8 cellular contexts compared by ENCODE assay signal in genomic region chr6:87701676-87702588, GRCh38. TPM values are rescaled to one million over a fixed set of nuclear protein-coding genes. Genes with fewer than 3 reads are reported as not detected.
DNase-seq lines count a peak whose midpoint lies in the region; ATAC-seq and TF ChIP-seq lines count a peak whose summit lies in the region.

Gene AKIRIN2, minus strand, starts transcription at chr6:87702233. Its CDS starts 549 bp downstream, at chr6:87701684.

- H3K27me3 Mint-ChIP-seq in CD8-positive, alpha-beta memory T cell: peaks cover 0 to 4% of the 10 kb centered on the region in 2 donors

- intact Hi-C loops in lower lobe of right lung (cut with DNase I): no loop called here

- peaks cover 45 to 56% (median 54%) of the 10 kb centered on the region in 3 donors for H3K4me1 Mint-ChIP-seq in CD8-positive, alpha-beta memory T cell

- ATAC-seq in GM19468 (IDR thresholded peaks at IDR 0.05; ENCODE audit: extremely low read depth, unreplicated experiment): peak; percentile 69
- peak; percentile 95 to 97 for ATAC-seq in lower lobe of right lung

- DNase-seq in CD8-positive, alpha-beta memory T cell: peak; percentile 93 to 99 (median 98)
- peak; percentile 95 for DNase-seq in HS-5 (ENCODE audit: low read depth)
- peak; percentile 94 for DNase-seq in NK-92 treated with Interleukin-12 subunit alpha and Interleukin-12 subunit beta, amount 100 ng/mL, for 24 hours (lab: John Stamatoyannopoulos, UW)
- peak; percentile 98 for DNase-seq in activated CD8-positive, alpha-beta memory T cell treated with anti-CD3 and anti-CD28 coated beads for 24 hours
- peak; percentile 93 for DNase-seq in effector CD4-positive, alpha-beta T cell
- peak; percentile 96 for DNase-seq in lower lobe of right lung
- peak; percentile 93 to 95 (median 95) for DNase-seq in stimulated activated CD4-positive, alpha-beta T cell treated with anti-CD3 and anti-CD28 coated beads, TNF-alpha, amount 100 ng/mL, for 24 hours (ENCODE audit: low read depth in 3 of 3)

- no peaks in the 10 kb centered on the region for H3K36me3 ChIP-seq in CD8-positive, alpha-beta memory T cell (ENCODE audit: insufficient read depth, low read length)
- H3K36me3 ChIP-seq in lower lobe of right lung: no peaks in the 10 kb centered on the region

- H3K9me3 Mint-ChIP-seq in CD8-positive, alpha-beta memory T cell: no peaks in the 10 kb centered on the region

- H3K27ac ChIP-seq in CD8-positive, alpha-beta memory T cell (ENCODE audit: low read depth, low read length): peak within 1 kb of the TSS; percentile 91
- H3K27ac ChIP-seq in lower lobe of right lung: peak within 1 kb of the TSS; percentile 97

- peaks cover 11% of the 10 kb centered on the region for H3K4me1 ChIP-seq in CD8-positive, alpha-beta memory T cell (ENCODE audit: insufficient read depth, low read length)
- H3K4me1 ChIP-seq in lower lobe of right lung: peaks cover 23% of the 10 kb centered on the region

- peak within 1 kb of the TSS; percentile 82 for H3K4me3 ChIP-seq in CD8-positive, alpha-beta memory T cell (ENCODE audit: low read length)
- peak within 1 kb of the TSS; percentile 78 for H3K4me3 ChIP-seq in lower lobe of right lung

- POLR2A ChIA-PET in CD8-positive, alpha-beta memory T cell (lab: Charles Lee): interaction anchor here (0.7 to 2.4 kb wide), 11 partner anchors 10 to 1650 kb away, joined by 3 to 21 read pairs (median 4); partner anchors contain the start of genes ORC3, RARS2 and UBE2J1

- TF ChIP-seq CTCF in lower lobe of right lung (IDR thresholded peaks at IDR 0.05): no peak

- peak within 1 kb of the TSS; percentile 93 to 99 (median 97) for H3K4me3 Mint-ChIP-seq in CD8-positive, alpha-beta memory T cell

- H3K27ac Mint-ChIP-seq in CD8-positive, alpha-beta memory T cell: peak within 1 kb of the TSS; percentile 88 to 98 (median 96)

- H3K36me3 Mint-ChIP-seq in CD8-positive, alpha-beta memory T cell: peaks cover 0 to 23% (median 0%) of the 10 kb centered on the region in 3 donors

- CTCF ChIA-PET in CD8-positive, alpha-beta memory T cell (lab: Charles Lee): interaction anchor here (1.0 to 2.0 kb wide), 6 partner anchors 11 to 130 kb away, joined by 3 to 6 read pairs (median 5); no protein-coding TSS in a partner anchor

- H3K27me3 ChIP-seq in CD8-positive, alpha-beta memory T cell (ENCODE audit: insufficient read depth, low read length, poor library complexity, severe bottlenecking): no peaks in the 10 kb centered on the region
- no peaks in the 10 kb centered on the region for H3K27me3 ChIP-seq in lower lobe of right lung (ENCODE audit: low read depth)

- no peaks in the 10 kb centered on the region for H3K9me3 ChIP-seq in CD8-positive, alpha-beta memory T cell (ENCODE audit: low read length)
- no peaks in the 10 kb centered on the region for H3K9me3 ChIP-seq in lower lobe of right lung

RNA-seq across cellular contexts. Expression of gene AKIRIN2, which starts in this region (rescaled TPM):
- 10 to 100 TPM; 47.3 to 49.3 TPM for total RNA-seq in CD8-positive, alpha-beta memory T cell
- polyA plus RNA-seq in CD8-positive, alpha-beta memory T cell: 55.6 TPM
- total RNA-seq in lower lobe of right lung: 67.6 TPM

Comparison
In these comparisons a context has a peak if more than half of its experiments do, and no peak if none do; other contexts are left out.
1. Peak in every context shown above with its lines: DNase-seq, ATAC-seq, H3K4me3 ChIP-seq and H3K27ac ChIP-seq.